1 cellular context compared by ENCODE assay signal in genomic region chr7:128387663-128388485, GRCh38.
TF ChIP-seq lines count a peak whose summit lies in the region.

No MANE protein-coding gene starts in this region.

TF ChIP-seq in GM12878, 131 proteins besides CTCF, POLR2A, EP300 and RAD21:
- TF ChIP-seq HDAC2 (IDR thresholded peaks at IDR 0.05) (no peak), MEF2B (IDR thresholded peaks at IDR 0.05; ENCODE audit: partially characterized antibody, poor library complexity, severe bottlenecking) (peak; percentile 19), SMC3 (IDR thresholded peaks at IDR 0.05; ENCODE audit: borderline replicate concordance, low read length) (peak; percentile 76)
TF ChIP-seq in GM12878: peak in this region for 2.
